Comparison of ENCODE assay signal across 1 cellular context in genomic region chr19:7932930-7933300, GRCh38.
TF ChIP-seq lines count a peak whose summit lies in the region.

No MANE protein-coding gene starts in this region.

TF ChIP-seq in IMR-90, 13 proteins besides CTCF, POLR2A, EP300 and RAD21:
- no peak for TF ChIP-seq MAFK (IDR thresholded peaks at IDR 0.05; ENCODE audit: low read depth, low read length)
TF ChIP-seq in IMR-90: peak in this region for 0.
